9 cellular contexts compared by ENCODE assay signal in genomic region chr10:103983367-103983911, GRCh38. TPM values are rescaled to one million over a fixed set of nuclear protein-coding genes. Genes with fewer than 3 reads are reported as not detected.
DNase-seq lines count a peak whose midpoint lies in the region; ATAC-seq, FAIRE-seq and TF ChIP-seq lines count a peak whose summit lies in the region.
"Had no signal": no experiment of that assay in that cellular context is flagged by ENCODE, and none has a peak within 500 bp of the region (broad histone marks: within the 10 kb centered on the region; RNA-seq: fewer than 3 reads in every experiment).

No MANE protein-coding gene starts in this region.

- H3K79me2 ChIP-seq in DOHH2 (ENCODE audit: control insufficient read depth, low read length), result peaks cover 95% of the 10 kb centered on the region
- peaks cover 96% of the 10 kb centered on the region for H3K79me2 ChIP-seq in astrocyte (ENCODE audit: insufficient read depth, low read length)

- H3K27ac ChIP-seq in DOHH2 (ENCODE audit: low read depth, low read length) (peak overlapping the region; percentile 69), astrocyte (ENCODE audit: low read depth, low read length) (no peak overlapping the region), upper lobe of right lung (no peak overlapping the region), stomach (peak overlapping the region in 2 of 5 donors; percentile 43 to 59)

- H3K27ac Mint-ChIP-seq in astrocyte (ENCODE audit: unreplicated experiment), result no peak overlapping the region
- H3K27ac Mint-ChIP-seq: dendritic cell treated with granulocyte-macrophage colony-stimulating factor and Interleukin-4, amounts not matched to agents 40 ng/mL and 50 ng/mL, for 4 days had no signal

- no peaks in the 10 kb centered on the region for H3K9me3 ChIP-seq in DOHH2 (ENCODE audit: control insufficient read depth, insufficient read depth, low read length)
- H3K9me3 ChIP-seq in astrocyte (ENCODE audit: insufficient read depth, low read depth, low read length), result no peaks in the 10 kb centered on the region
- H3K9me3 ChIP-seq in upper lobe of right lung, result no peaks in the 10 kb centered on the region
- no peaks in the 10 kb centered on the region for H3K9me3 ChIP-seq in stomach

- no peaks in the 10 kb centered on the region for H3K27me3 ChIP-seq in DOHH2 (ENCODE audit: control insufficient read depth, low read length)
- H3K27me3 ChIP-seq in astrocyte (ENCODE audit: insufficient read depth, low read length), result no peaks in the 10 kb centered on the region
- H3K27me3 ChIP-seq in upper lobe of right lung, result no peaks in the 10 kb centered on the region
- H3K27me3 ChIP-seq in stomach, result no peaks in the 10 kb centered on the region

- H3K4me1 ChIP-seq in DOHH2 (ENCODE audit: control insufficient read depth, low read length) (peaks cover 30% of the 10 kb centered on the region), astrocyte (ENCODE audit: insufficient read depth, low read length) (no peaks in the 10 kb centered on the region), upper lobe of right lung (peaks cover 8% of the 10 kb centered on the region), stomach (peaks cover 10 to 79% (median 39%) of the 10 kb centered on the region in 4 donors)

- no peaks in the 10 kb centered on the region for H3K27me3 Mint-ChIP-seq in astrocyte (ENCODE audit: low read depth, unreplicated experiment)
- H3K27me3 Mint-ChIP-seq: dendritic cell treated with granulocyte-macrophage colony-stimulating factor and Interleukin-4, amounts not matched to agents 40 ng/mL and 50 ng/mL, for 4 days had no signal

- intact Hi-C loops in upper lobe of right lung (cut with DNase I), result no loop called here
- intact Hi-C loops in stomach (cut with DNase I; ENCODE audit: low total_unique reads), result no loop called here

- H2AFZ ChIP-seq in astrocyte (ENCODE audit: low read depth, low read length), result no peak overlapping the region

- TF ChIP-seq POLR2A in stomach (IDR thresholded peaks at IDR 0.05), result no peak

- H3K36me3 Mint-ChIP-seq in astrocyte (ENCODE audit: low read depth, unreplicated experiment), result no peaks in the 10 kb centered on the region

- no peak for TF ChIP-seq EP300 in stomach (IDR thresholded peaks at IDR 0.05)

- H4K20me1 ChIP-seq in DOHH2 (ENCODE audit: control insufficient read depth, insufficient read depth, low read depth, low read length), result peaks cover 4% of the 10 kb centered on the region; the same call in 1 of the 2 replicates
- H4K20me1 ChIP-seq in astrocyte (ENCODE audit: insufficient read depth, low read length), result peaks cover 50% of the 10 kb centered on the region

- peak; percentile 90 for ATAC-seq in GM19438 (IDR thresholded peaks at IDR 0.05; ENCODE audit: low read depth, unreplicated experiment)
- ATAC-seq in HG03378 (IDR thresholded peaks at IDR 0.05; ENCODE audit: unreplicated experiment), result peak; percentile 89
- peak; percentile 28 for ATAC-seq in upper lobe of right lung

- peaks cover 8% of the 10 kb centered on the region for H3K4me1 Mint-ChIP-seq in astrocyte (ENCODE audit: low read depth, unreplicated experiment)

- H3K36me3 ChIP-seq in DOHH2 (ENCODE audit: control insufficient read depth, low read length), result no peaks in the 10 kb centered on the region
- no peaks in the 10 kb centered on the region for H3K36me3 ChIP-seq in astrocyte (ENCODE audit: insufficient read depth, low read length)
- no peaks in the 10 kb centered on the region for H3K36me3 ChIP-seq in upper lobe of right lung
- no peaks in the 10 kb centered on the region for H3K36me3 ChIP-seq in stomach

- TF ChIP-seq CTCF in DOHH2 (IDR thresholded peaks at IDR 0.05; ENCODE audit: low read depth, low read length, poor library complexity, severe bottlenecking) (peak; percentile 2), astrocyte (IDR thresholded peaks at IDR 0.05; ENCODE audit: insufficient read depth, low read depth, low read length) (no peak), upper lobe of right lung (IDR thresholded peaks at IDR 0.05) (no peak), stomach (IDR thresholded peaks at IDR 0.05) (no peak)

- no peaks in the 10 kb centered on the region for H3K9me3 Mint-ChIP-seq in astrocyte (ENCODE audit: unreplicated experiment)
- H3K9me3 Mint-ChIP-seq: dendritic cell treated with granulocyte-macrophage colony-stimulating factor and Interleukin-4, amounts not matched to agents 40 ng/mL and 50 ng/mL, for 4 days had no signal

- no peaks in the 10 kb centered on the region for H3K9me2 ChIP-seq in DOHH2 (replicated peaks; ENCODE audit: control insufficient read depth, low read length)

- H3K4me3 Mint-ChIP-seq in astrocyte (ENCODE audit: unreplicated experiment), result no peak overlapping the region
- H3K4me3 Mint-ChIP-seq: dendritic cell treated with granulocyte-macrophage colony-stimulating factor and Interleukin-4, amounts not matched to agents 40 ng/mL and 50 ng/mL, for 4 days had no signal

- H3K9ac ChIP-seq in astrocyte (ENCODE audit: low read length), result no peak overlapping the region

- FAIRE-seq in astrocyte (lab: Jason Lieb, UNC) (peak; percentile 23), frontal cortex (lab: Jason Lieb, UNC) (no peak)

- H3K4me2 ChIP-seq in DOHH2 (ENCODE audit: low read length) (peak overlapping the region; percentile 69), astrocyte (ENCODE audit: low read length) (no peak overlapping the region)

- WGBS in stomach, 5 donors, result 31 to 45% (median 37%) methylated on average over 4 of the region's 4 CpGs

- DNase-seq in astrocyte (ENCODE audit: low read depth) (no peak), upper lobe of right lung (no peak), frontal cortex (ENCODE audit: low spot score in 2 of 2) (no peak), stomach (no peak), SIG-M5 (lab: John Stamatoyannopoulos, UW) (no peak)

- peak overlapping the region; percentile 51 for H3K4me3 ChIP-seq in DOHH2 (ENCODE audit: low read length)
- H3K4me3 ChIP-seq in astrocyte (ENCODE audit: insufficient read depth, low read depth, low read length), result no peak overlapping the region
- H3K4me3 ChIP-seq in upper lobe of right lung, result no peak overlapping the region
- no peak overlapping the region for H3K4me3 ChIP-seq in stomach

- peaks cover 18% of the 10 kb centered on the region for H3F3A ChIP-seq in DOHH2 (ENCODE audit: control insufficient read depth, insufficient read depth)

RNA-seq across cellular contexts. Expression of gene SLK, which starts 16.5 kb away (rescaled TPM):
- 24.9 and 27.5 TPM in 2 replicates for total RNA-seq in astrocyte
- 46.7 TPM for total RNA-seq in upper lobe of right lung
- 93.3 TPM for total RNA-seq in frontal cortex
- total RNA-seq in stomach, result 10 to 100 TPM; 46.9 to 94.5 (median 61.3) TPM
- polyA plus RNA-seq in stomach, result 10 to 100 TPM; 10.1 to 17.3 (median 11.4) TPM

Comparison
In these comparisons a context has a peak if more than half of its experiments do, and no peak if none do; other contexts are left out.
1. ATAC-seq: peak in every context shown above with its lines; median percentile 90 in GM19438; 89 in HG03378; 28 in upper lobe of right lung.